23 cellular contexts compared by ENCODE assay signal in genomic region chr1:92843046-92843423, GRCh38. TPM values are rescaled to one million over a fixed set of nuclear protein-coding genes. Genes with fewer than 3 reads are reported as not detected.
A peak's percentile ranks its signal among the peaks of the same experiment; 100 is the strongest.
DNase-seq lines count a peak whose midpoint lies in the region; ATAC-seq, FAIRE-seq and TF ChIP-seq lines count a peak whose summit lies in the region.
"Had no signal": no experiment of that assay in that cellular context is flagged by ENCODE, and none has a peak within 500 bp of the region (broad histone marks: within the 10 kb centered on the region; RNA-seq: fewer than 3 reads in every experiment).

No MANE protein-coding gene starts in this region.

- BruUV-seq in HepG2 (replicated peaks; lab: Mats Ljungman, UMichigan) (no TSS peak), GM12878 (replicated peaks; lab: Mats Ljungman, UMichigan) (no TSS peak)

- H3K4me3 ChIP-seq in HepG2 (replicated peaks in 1 of 3; ENCODE audit: insufficient read depth in 1 of 3, low read depth in 2 of 3, low read length in 3 of 3) (no peak overlapping the region), right lobe of liver (no peak overlapping the region), GM12878 (no peak overlapping the region), upper lobe of right lung (no peak overlapping the region)
- H3K4me3 ChIP-seq: heart right ventricle, ovary had no signal

- RAD21 ChIA-PET in GM12878 (lab: Charles Lee; ENCODE audit: unreplicated experiment) = interaction anchor here (0.9 kb wide), 1 partner anchor 10 kb away, joined by 3 read pairs; no protein-coding TSS in a partner anchor

- H2AFZ ChIP-seq in HepG2 (ENCODE audit: low read length) (no peak overlapping the region), GM12878 (ENCODE audit: control insufficient read depth, low read depth, low read length) (no peak overlapping the region)

- H4K20me1 ChIP-seq in HepG2 (ENCODE audit: insufficient read depth, low read length) = peaks cover 35% of the 10 kb centered on the region
- H4K20me1 ChIP-seq in GM12878 (ENCODE audit: control insufficient read depth, insufficient read depth) = no peaks in the 10 kb centered on the region; the same call in 1 of the 2 replicates

- intact Hi-C loops in HepG2 (cut with micrococcal nuclease; ENCODE audit: unreplicated experiment) = no loop called here
- intact Hi-C loops in right lobe of liver (cut with DNase I) = no loop called here
- intact Hi-C loops in GM12878 (cut with micrococcal nuclease; ENCODE audit: unreplicated experiment) = no loop called here
- intact Hi-C loops in upper lobe of right lung (cut with DNase I) = no loop called here

- TF ChIP-seq POLR2A in HepG2 (IDR thresholded peaks at IDR 0.05; ENCODE audit: insufficient read depth in 1 of 2, low read depth in 2 of 2, low read length in 2 of 2) = no peak
- TF ChIP-seq POLR2A in right lobe of liver (IDR thresholded peaks at IDR 0.05) = no peak
- TF ChIP-seq POLR2A in GM12878 (IDR thresholded peaks at IDR 0.05; ENCODE audit: low read depth, low read length) = no peak

- DNase-seq in HepG2 (ENCODE audit: low spot score) = no peak
- DNase-seq in right lobe of liver = no peak
- DNase-seq in NAMALWA (ENCODE audit: low spot score) = peak; percentile 14
- DNase-seq in GM12878 (ENCODE audit: low read depth, low spot score) = no peak
- DNase-seq in superior temporal gyrus (ENCODE audit: extremely low spot score) = peak; percentile 15
- no peak for DNase-seq in upper lobe of right lung
- no peak for DNase-seq in T-helper 2 cell
- DNase-seq: aorta; central memory CD4-positive, alpha-beta T cell; COR-L47; H7; heart right ventricle; left colon; naive thymus-derived CD8-positive, alpha-beta T cell; NCI-H2171; NCI-H524 treated with DMSO at 0.1 percent for 48 hours; ovary; right cardiac atrium; RPMI8226; stimulated activated CD4-positive, alpha-beta T cell treated with anti-CD3 and anti-CD28 coated beads, Interleukin-12 subunit alpha, Interleukin-12 subunit beta, amount 100 ng/mL, for 4 hours; stimulated activated CD4-positive, alpha-beta T cell treated with anti-CD3 and anti-CD28 coated beads, Interleukin-4, amount 100 ng/mL, for 4 hours; trophoblast cell had no signal

- in situ Hi-C loops in HepG2 (cut with HindIII; ENCODE audit: extremely low pct_ligation_motif_present, low pct_unique_long_range_greater_than_20kb) = no loop called here
- in situ Hi-C loops in GM12878 (cut with MboI) = no loop called here

- WGBS in HepG2 (ENCODE audit: low lambda C conversion rate) = 46% methylated on average over 2 of the region's 2 CpGs
- WGBS in right lobe of liver (ENCODE audit: insufficient coverage, low coverage, low lambda C conversion rate, missing lambda C conversion rate) = 42% methylated on average over 2 of the region's 2 CpGs
- WGBS in GM12878 (ENCODE audit: insufficient coverage, insufficient replicate concordance, low lambda C conversion rate, missing lambda C conversion rate) = 37% methylated on average over 2 of the region's 2 CpGs

- FAIRE-seq in HepG2 (lab: Jason Lieb, UNC) (no peak), GM12878 (lab: Jason Lieb, UNC) (no peak)

- H3K36me3 ChIP-seq in HepG2 (replicated peaks in 1 of 2; ENCODE audit: control insufficient read depth in 1 of 2, insufficient read depth in 2 of 2, low read length in 2 of 2) (peaks cover 12 to 62% of the 10 kb centered on the region in 2 experiments), right lobe of liver (peaks cover 0 to 61% (median 40%) of the 10 kb centered on the region in 4 donors), GM12878 (ENCODE audit: control insufficient read depth in 2 of 2, insufficient read depth in 2 of 2, low read length in 1 of 2) (peaks cover 11 to 33% of the 10 kb centered on the region in 2 experiments), upper lobe of right lung (peaks cover 64% of the 10 kb centered on the region)
- H3K36me3 ChIP-seq: ovary had no signal

- TF ChIP-seq EP300 in HepG2 (IDR thresholded peaks at IDR 0.05; ENCODE audit: low read depth in 2 of 2, low read length in 2 of 2) = no peak
- no peak for TF ChIP-seq EP300 in HepG2 (CRISPR knock-in tag; IDR thresholded peaks at IDR 0.05; ENCODE audit: borderline replicate concordance)
- no peak for TF ChIP-seq EP300 in GM12878 (IDR thresholded peaks at IDR 0.05; ENCODE audit: borderline replicate concordance in 1 of 2, control insufficient read depth in 1 of 2, low read depth in 2 of 2, low read length in 2 of 2)

- SMC1A ChIA-PET in GM12878 (lab: Charles Lee; ENCODE audit: uncharacterized antibody, unreplicated experiment) = interaction anchor here (1.6 kb wide), 1 partner anchor 151 kb away, joined by 4 read pairs; no protein-coding TSS in a partner anchor

- H3K27ac ChIP-seq in HepG2 (ENCODE audit: extremely low read length, insufficient read depth, low read length) (no peak overlapping the region), right lobe of liver (no peak overlapping the region), GM12878 (ENCODE audit: control insufficient read depth, insufficient read depth) (no peak overlapping the region), upper lobe of right lung (no peak overlapping the region)
- H3K27ac ChIP-seq: heart right ventricle, ovary had no signal

- TF ChIP-seq RAD21 in HepG2 (CRISPR knock-in tag; IDR thresholded peaks at IDR 0.05) = no peak
- TF ChIP-seq RAD21 in GM12878 (IDR thresholded peaks at IDR 0.05; ENCODE audit: insufficient read depth, low read depth, low read length) = no peak

- peaks cover 21% of the 10 kb centered on the region for H3K4me1 ChIP-seq in HepG2 (ENCODE audit: insufficient read depth, low read length)
- H3K4me1 ChIP-seq in right lobe of liver = peaks cover 0 to 13% (median 3%) of the 10 kb centered on the region in 4 donors
- no peaks in the 10 kb centered on the region for H3K4me1 ChIP-seq in GM12878 (ENCODE audit: control insufficient read depth, insufficient read depth, low read length)
- H3K4me1 ChIP-seq in upper lobe of right lung = peaks cover under 1% of the 10 kb centered on the region

- ATAC-seq in HepG2 (no peak), right lobe of liver (no peak), GM12878 (0 out of 3 replicates have a peak, but pooled peaks have one; percentile 5), upper lobe of right lung (no peak), HG03097 (IDR thresholded peaks at IDR 0.05; ENCODE audit: low FRiP score, unreplicated experiment) (no peak)
- ATAC-seq: heart right ventricle; left colon; naive thymus-derived CD8-positive, alpha-beta T cell; right cardiac atrium had no signal

- CTCF ChIA-PET in HepG2 (lab: Yijun Ruan, JAX; ENCODE audit: low intra/inter-chr PET ratio, low total read pairs) = no interaction called here
- CTCF ChIA-PET in GM12878 (lab: Yijun Ruan, JAX) = interaction anchor here (1.2 to 2.1 kb wide), 5 partner anchors 16 to 219 kb away, joined by 3 to 9 read pairs (median 4); no protein-coding TSS in a partner anchor

- POLR2A ChIA-PET in HepG2 (lab: Yijun Ruan, JAX) = interaction anchor here (1.5 kb wide), 1 partner anchor 11 kb away, joined by 8 read pairs; the partner anchor contains the start of gene RPL5
- POLR2A ChIA-PET in GM12878 (lab: Charles Lee) = interaction anchor here (0.6 kb wide), 1 partner anchor 333 kb away, joined by 3 read pairs; no protein-coding TSS in a partner anchor

- no peaks in the 10 kb centered on the region for H3K9me3 ChIP-seq in HepG2 (ENCODE audit: low read length)
- no peaks in the 10 kb centered on the region for H3K9me3 ChIP-seq in right lobe of liver
- H3K9me3 ChIP-seq in GM12878 (replicated peaks; ENCODE audit: control insufficient read depth, insufficient read depth, low read length) = no peaks in the 10 kb centered on the region
- H3K9me3 ChIP-seq in upper lobe of right lung = no peaks in the 10 kb centered on the region
- H3K9me3 ChIP-seq: heart right ventricle, ovary had no signal

- no peak overlapping the region for H3K4me2 ChIP-seq in HepG2 (ENCODE audit: low read depth, low read length)
- H3K4me2 ChIP-seq in GM12878 (ENCODE audit: control insufficient read depth, insufficient read depth) = no peak overlapping the region

- peaks cover 24% of the 10 kb centered on the region for H3K79me2 ChIP-seq in HepG2 (ENCODE audit: insufficient read depth, low read length)
- H3K79me2 ChIP-seq in GM12878 (ENCODE audit: control insufficient read depth, insufficient read depth, low read length) = peaks cover 26% of the 10 kb centered on the region

- no peak for TF ChIP-seq CTCF in HepG2 (CRISPR knock-in tag; IDR thresholded peaks at IDR 0.05)
- TF ChIP-seq CTCF in right lobe of liver (IDR thresholded peaks at IDR 0.05) = no peak
- no peak for TF ChIP-seq CTCF in GM12878 (IDR thresholded peaks at IDR 0.05 in 2 of 3, conservative IDR thresholded peaks at IDR 0.05 in 1 of 3; ENCODE audit: control insufficient read depth in 2 of 3, extremely low read depth in 1 of 3, insufficient read depth in 1 of 3, low read depth in 3 of 3, low read length in 3 of 3)
- TF ChIP-seq CTCF in upper lobe of right lung (IDR thresholded peaks at IDR 0.05) = no peak

- no peak overlapping the region for H3K9ac ChIP-seq in HepG2 (ENCODE audit: insufficient read depth, low read depth, low read length)
- H3K9ac ChIP-seq in GM12878 (ENCODE audit: control insufficient read depth, insufficient read depth, low read length) = no peak overlapping the region

- H3K27me3 ChIP-seq in HepG2 (ENCODE audit: control insufficient read depth in 1 of 2, insufficient read depth in 2 of 2, low read length in 2 of 2) = no peaks in the 10 kb centered on the region
- H3K27me3 ChIP-seq in right lobe of liver = no peaks in the 10 kb centered on the region
- H3K27me3 ChIP-seq in GM12878 (replicated peaks in 1 of 2; ENCODE audit: control insufficient read depth in 2 of 2, insufficient read depth in 2 of 2, low read length in 1 of 2) = no peaks in the 10 kb centered on the region
- H3K27me3 ChIP-seq in upper lobe of right lung = no peaks in the 10 kb centered on the region
- H3K27me3 ChIP-seq: heart right ventricle, ovary had no signal

RNA-seq across cellular contexts. Expression of gene RPL5, which starts 11.2 kb away (rescaled TPM):
- total RNA-seq in HepG2 (2016; rRNA removed; fragmentation: Illumina TruSeq; extraction: Trizol) = 2,304 and 2,854 TPM in 2 replicates
- total RNA-seq in HepG2 (2016; cell fraction: cytosol; rRNA removed; fragmentation: Illumina TruSeq; extraction: Trizol; ENCODE audit: low read depth) = 2,679 and 3,195 TPM in 2 replicates
- 2,274 and 2,770 TPM in 2 replicates for total RNA-seq in HepG2 (2016; cell fraction: insoluble cytoplasmic fraction; rRNA removed; fragmentation: Illumina TruSeq; extraction: Trizol)
- total RNA-seq in HepG2 (2016; cell fraction: membrane; rRNA removed; fragmentation: Illumina TruSeq; extraction: Trizol) = 4,681 and 5,440 TPM in 2 replicates
- 835 and 930 TPM in 2 replicates for total RNA-seq in HepG2 (2016; cell fraction: nucleus; rRNA removed; fragmentation: Illumina TruSeq; extraction: Trizol)
- polyA plus RNA-seq in HepG2 (2011; rRNA removed) = 2,158 and 2,520 TPM in 2 replicates
- polyA plus RNA-seq in HepG2 (2011; cell fraction: cytosol; rRNA removed) = 1,791 and 2,684 TPM in 2 replicates
- polyA plus RNA-seq in HepG2 (2011; cell fraction: nucleus; rRNA removed) = 439 and 543 TPM in 2 replicates
- polyA plus RNA-seq in HepG2 (2012) = 3,634 and 4,341 TPM in 2 replicates
- polyA plus RNA-seq in HepG2 (2016; cell fraction: cytosol; fragmentation: Illumina TruSeq; extraction: Trizol; ENCODE audit: low read depth) = 2,391 and 2,662 TPM in 2 replicates
- polyA plus RNA-seq in HepG2 (2016; cell fraction: insoluble cytoplasmic fraction; fragmentation: Illumina TruSeq; extraction: Trizol; ENCODE audit: low read depth) = 2,258 and 2,332 TPM in 2 replicates
- 3,797 and 4,128 TPM in 2 replicates for polyA plus RNA-seq in HepG2 (2016; cell fraction: membrane; fragmentation: Illumina TruSeq; extraction: Trizol; ENCODE audit: low read depth)
- 1,172 and 1,187 TPM in 2 replicates for polyA plus RNA-seq in HepG2 (2016; cell fraction: nucleus; fragmentation: Illumina TruSeq; extraction: Trizol; ENCODE audit: insufficient read depth, low read depth)
- 995 and 1,624 TPM in 2 replicates for polyA minus RNA-seq in HepG2 (2011; rRNA and poly(A)+ RNA removed; ENCODE audit: low replicate concordance)
- 597 and 687 TPM in 2 replicates for polyA minus RNA-seq in HepG2 (2011; cell fraction: cytosol; rRNA and poly(A)+ RNA removed)
- polyA minus RNA-seq in HepG2 (2011; cell fraction: nucleus; rRNA and poly(A)+ RNA removed) = 346 and 489 TPM in 2 replicates
- total RNA-seq in right lobe of liver = 100 to 1,000 TPM; 225 to 532 (median 294) TPM
- total RNA-seq in GM12878 (2013; cell fraction: nucleolus; rRNA removed) = 433 and 440 TPM in 2 replicates
- total RNA-seq in GM12878 (2014; rRNA removed) = 2,485 and 2,957 TPM in 2 replicates
- total RNA-seq in GM12878 (2014; rRNA removed; fragmentation: Illumina TruSeq; extraction: Trizol) = 2,629 and 2,674 TPM in 2 replicates
- 1,758 and 1,801 TPM in 2 replicates for total RNA-seq in GM12878 (2021)
- polyA plus RNA-seq in GM12878 (2011; ENCODE audit: low read depth) = 3,557 TPM
- polyA plus RNA-seq in GM12878 (2011; rRNA removed) = 3,432 and 4,044 TPM in 2 replicates
- polyA plus RNA-seq in GM12878 (2011; cell fraction: cytosol; rRNA removed) = 1,956 and 2,029 TPM in 2 replicates
- 767 and 919 TPM in 2 replicates for polyA plus RNA-seq in GM12878 (2011; cell fraction: nucleus; rRNA removed)
- polyA plus RNA-seq in GM12878 (2012) = 3,636 and 5,206 TPM in 2 replicates
- 2,529 and 2,797 TPM in 2 replicates for polyA plus RNA-seq in GM12878 (2014; fragmentation: Illumina TruSeq; extraction: Trizol)
- 1,000 to 10,000 TPM; 5,267 to 6,047 TPM for polyA plus RNA-seq in GM12878 (2014; fragmentation: Nextera tagmentation; extraction: Ambion mirVana)
- 3,008 and 3,188 TPM in 2 replicates for polyA plus RNA-seq in GM12878 (2014; rRNA removed)
- polyA plus RNA-seq in GM12878 (2016; fragmentation: Nextera tagmentation; extraction: Ambion mirVana) = 1,000 to 10,000 TPM; 1,685 to 1,729 TPM
- 1,703 and 1,902 TPM in 2 replicates for polyA minus RNA-seq in GM12878 (2011; rRNA and poly(A)+ RNA removed)
- polyA minus RNA-seq in GM12878 (2011; cell fraction: cytosol; rRNA and poly(A)+ RNA removed) = 454 and 570 TPM in 2 replicates
- polyA minus RNA-seq in GM12878 (2011; cell fraction: nucleus; rRNA and poly(A)+ RNA removed) = 187 and 232 TPM in 2 replicates
- total RNA-seq in upper lobe of right lung = 711 TPM

RNA-seq across cellular contexts. Expression of gene EVI5, which starts 58.1 kb away (rescaled TPM):
- total RNA-seq in HepG2 (2016; rRNA removed; fragmentation: Illumina TruSeq; extraction: Trizol) (12.6 and 17.5 TPM in 2 replicates), right lobe of liver (10 to 100 TPM; 12.8 to 27.7 (median 19.0) TPM), GM12878 (2014; rRNA removed) (3.7 and 6.8 TPM in 2 replicates), GM12878 (2014; rRNA removed; fragmentation: Illumina TruSeq; extraction: Trizol) (2.3 and 3.7 TPM in 2 replicates), GM12878 (2021) (2.1 and 2.5 TPM in 2 replicates), upper lobe of right lung (43.7 TPM)
- total RNA-seq in HepG2 (2016; cell fraction: cytosol; rRNA removed; fragmentation: Illumina TruSeq; extraction: Trizol; ENCODE audit: low read depth) = 27.4 and 31.9 TPM in 2 replicates
- total RNA-seq in HepG2 (2016; cell fraction: insoluble cytoplasmic fraction; rRNA removed; fragmentation: Illumina TruSeq; extraction: Trizol) = 13.3 and 18.2 TPM in 2 replicates
- total RNA-seq in HepG2 (2016; cell fraction: membrane; rRNA removed; fragmentation: Illumina TruSeq; extraction: Trizol) = 12.8 and 14.6 TPM in 2 replicates
- 24.1 and 25.1 TPM in 2 replicates for total RNA-seq in HepG2 (2016; cell fraction: nucleus; rRNA removed; fragmentation: Illumina TruSeq; extraction: Trizol)
- polyA plus RNA-seq in HepG2 (2011; rRNA removed) (3.6 and 4.0 TPM in 2 replicates), GM12878 (2011; rRNA removed) (1.4 and 2.0 TPM in 2 replicates), GM12878 (2014; fragmentation: Illumina TruSeq; extraction: Trizol) (0.78 and 1.3 TPM in 2 replicates), GM12878 (2014; fragmentation: Nextera tagmentation; extraction: Ambion mirVana) (under 1 TPM; 0.27 to 0.98 TPM), GM12878 (2014; rRNA removed) (2.4 and 5.1 TPM in 2 replicates), GM12878 (2016; fragmentation: Nextera tagmentation; extraction: Ambion mirVana) (1 to 10 TPM; 1.3 to 2.0 TPM)
- polyA plus RNA-seq in HepG2 (2011; cell fraction: cytosol; rRNA removed) = 2.4 and 2.8 TPM in 2 replicates
- polyA plus RNA-seq in HepG2 (2011; cell fraction: nucleus; rRNA removed) = 1.9 and 2.6 TPM in 2 replicates
- 2.4 and 3.1 TPM in 2 replicates for polyA plus RNA-seq in HepG2 (2012)
- polyA plus RNA-seq in HepG2 (2016; cell fraction: cytosol; fragmentation: Illumina TruSeq; extraction: Trizol; ENCODE audit: low read depth) = 0.24 and 0.27 TPM in 2 replicates
- polyA plus RNA-seq in HepG2 (2016; cell fraction: insoluble cytoplasmic fraction; fragmentation: Illumina TruSeq; extraction: Trizol; ENCODE audit: low read depth) = 7.3 and 10.4 TPM in 2 replicates
- polyA plus RNA-seq in HepG2 (2016; cell fraction: membrane; fragmentation: Illumina TruSeq; extraction: Trizol; ENCODE audit: low read depth) = 1.1 and 1.3 TPM in 2 replicates
- 6.1 and 7.9 TPM in 2 replicates for polyA plus RNA-seq in HepG2 (2016; cell fraction: nucleus; fragmentation: Illumina TruSeq; extraction: Trizol; ENCODE audit: insufficient read depth, low read depth)
- 4.4 and 9.0 TPM in 2 replicates for polyA minus RNA-seq in HepG2 (2011; rRNA and poly(A)+ RNA removed; ENCODE audit: low replicate concordance)
- 7.7 and 10.7 TPM in 2 replicates for polyA minus RNA-seq in HepG2 (2011; cell fraction: cytosol; rRNA and poly(A)+ RNA removed)
- 26.5 and 26.9 TPM in 2 replicates for polyA minus RNA-seq in HepG2 (2011; cell fraction: nucleus; rRNA and poly(A)+ RNA removed)
- 8.1 and 12.4 TPM in 2 replicates for total RNA-seq in GM12878 (2013; cell fraction: nucleolus; rRNA removed)
- polyA plus RNA-seq in GM12878 (2011; ENCODE audit: low read depth) = 0.63 TPM
- polyA plus RNA-seq in GM12878 (2011; cell fraction: cytosol; rRNA removed) = 0.52 and 0.62 TPM in 2 replicates
- 1.0 and 1.9 TPM in 2 replicates for polyA plus RNA-seq in GM12878 (2011; cell fraction: nucleus; rRNA removed)
- polyA plus RNA-seq in GM12878 (2012) = 0.91 and 1.0 TPM in 2 replicates
- polyA minus RNA-seq in GM12878 (2011; rRNA and poly(A)+ RNA removed) = 1.1 and 1.6 TPM in 2 replicates
- 0.94 and 1.9 TPM in 2 replicates for polyA minus RNA-seq in GM12878 (2011; cell fraction: cytosol; rRNA and poly(A)+ RNA removed)
- 4.7 and 8.9 TPM in 2 replicates for polyA minus RNA-seq in GM12878 (2011; cell fraction: nucleus; rRNA and poly(A)+ RNA removed)

Comparison
In these comparisons a context has a peak if more than half of its experiments do, and no peak if none do; other contexts are left out.
1. DNase-seq: peak in NAMALWA (single experiment) and superior temporal gyrus (single experiment); none in HepG2 (single experiment), right lobe of liver (0 of 3), GM12878 (single experiment), upper lobe of right lung (single experiment) and T-helper 2 cell (0 of 5).
2. Of the 75 proteins assayed by ChIP-seq in both HepG2 and GM12878: peak only in HepG2: none; only in GM12878: POLR2AphosphoS5; in both: none; in neither: 74.